Comparison of ENCODE assay signal across 8 cellular contexts in genomic region chr19:9796113-9796773, GRCh38. TPM values are rescaled to one million over a fixed set of nuclear protein-coding genes. Genes with fewer than 3 reads are reported as not detected.
DNase-seq lines count a peak whose midpoint lies in the region; ATAC-seq and TF ChIP-seq lines count a peak whose summit lies in the region.

No MANE protein-coding gene starts in this region.

- H2AFZ ChIP-seq in neuronal stem cell (ENCODE audit: low read length): peak overlapping the region; percentile 26

- no peak overlapping the region for H3K18ac ChIP-seq in neuronal stem cell (ENCODE audit: low read length)

- peak; percentile 86 for TF ChIP-seq CTCF in AG09319 (IDR thresholded peaks at IDR 0.05; ENCODE audit: low read depth, low read length)

- no peak overlapping the region for H2BK5ac ChIP-seq in neuronal stem cell (ENCODE audit: low read length)

- H3K27me3 ChIP-seq in neuronal stem cell (ENCODE audit: control insufficient read depth in 3 of 3, insufficient read depth in 3 of 3, low read depth in 1 of 3, low read length in 3 of 3): no peaks in the 10 kb centered on the region

- H3K23ac ChIP-seq in neuronal stem cell (ENCODE audit: low read depth, low read length, poor library complexity): no peak overlapping the region

- no peak overlapping the region for H4K8ac ChIP-seq in neuronal stem cell (ENCODE audit: low read depth, low read length)

- H2BK15ac ChIP-seq in neuronal stem cell (ENCODE audit: low read length): no peak overlapping the region

- no peak overlapping the region for H3K4me3 ChIP-seq in neuronal stem cell (ENCODE audit: low read length in 2 of 2)

- no peak overlapping the region for H3K9ac ChIP-seq in neuronal stem cell (ENCODE audit: low read depth, low read length, poor library complexity)

- H3K4me2 ChIP-seq in neuronal stem cell (ENCODE audit: insufficient read depth, low read length, poor library complexity, severe bottlenecking): no peak overlapping the region

- peak; percentile 76 for DNase-seq in AG09319 (ENCODE audit: extremely low read depth, low read depth)
- DNase-seq in MV-4-11 (lab: John Stamatoyannopoulos, UW): peak; percentile 98
- DNase-seq in SIG-M5 (lab: John Stamatoyannopoulos, UW): peak; percentile 46
- peak; percentile 73 for DNase-seq in activated T-helper 9 cell treated with anti-CD3 and anti-CD28 coated beads, Interleukin-2, amount 50 U/mL, for 16 hours (ENCODE audit: low read depth)
- peak; percentile 85 for DNase-seq in fibroblast of the conjunctiva (ENCODE audit: low read depth)
- DNase-seq in neuronal stem cell (ENCODE audit: low spot score): peak; percentile 83
- DNase-seq in substantia nigra (lab: John Stamatoyannopoulos, UW): peak in 47 of 49 donors; percentile 7 to 85 (median 63)

- no peaks in the 10 kb centered on the region for H3K36me3 ChIP-seq in neuronal stem cell (replicated peaks in 1 of 2; ENCODE audit: control insufficient read depth in 2 of 2, insufficient read depth in 2 of 2, low read length in 2 of 2)

- no peaks in the 10 kb centered on the region for H3K4me1 ChIP-seq in neuronal stem cell (ENCODE audit: control insufficient read depth in 2 of 2, insufficient read depth in 1 of 2, low read depth in 1 of 2, low read length in 2 of 2)

- H3K27ac ChIP-seq in neuronal stem cell (replicated peaks; ENCODE audit: low read length) (no peak overlapping the region), substantia nigra (ENCODE audit: low read depth, low read length, poor library complexity, severe bottlenecking) (no peak overlapping the region)

- no peak overlapping the region for H2BK120ac ChIP-seq in neuronal stem cell (ENCODE audit: low read depth, low read length)

- no peak overlapping the region for H4K91ac ChIP-seq in neuronal stem cell (ENCODE audit: low read depth, low read length, poor library complexity)

- no peak overlapping the region for H3K14ac ChIP-seq in neuronal stem cell (ENCODE audit: low read length)

- H3K4ac ChIP-seq in neuronal stem cell (ENCODE audit: low read length): no peak overlapping the region

- no peaks in the 10 kb centered on the region for H3K9me3 ChIP-seq in neuronal stem cell (replicated peaks in 1 of 2; ENCODE audit: control insufficient read depth in 2 of 2, insufficient read depth in 1 of 2, low read depth in 1 of 2, low read length in 2 of 2)

- no peak overlapping the region for H2AK5ac ChIP-seq in neuronal stem cell (ENCODE audit: low read depth, low read length)

- no peaks in the 10 kb centered on the region for H3K79me1 ChIP-seq in neuronal stem cell (ENCODE audit: low read depth, low read length)

- no peak overlapping the region for H2BK12ac ChIP-seq in neuronal stem cell (ENCODE audit: low read length)

- no CpG with 5 or more reads among the region's 6 CpGs for WGBS in neuronal stem cell (ENCODE audit: extremely low coverage in 2 of 2, insufficient read length in 2 of 2, insufficient replicate concordance in 1 of 2), 2 donors

- peak; percentile 30 for ATAC-seq in GM19397 (IDR thresholded peaks at IDR 0.05; ENCODE audit: unreplicated experiment)

RNA-seq across cellular contexts. Expression of gene FBXL12, which starts 22.6 kb away (rescaled TPM):
- 24.5 TPM for polyA plus RNA-seq in neuronal stem cell (2013, experiment 1 of 2)
- polyA plus RNA-seq in neuronal stem cell (2013, experiment 2 of 2): 22.9 TPM

RNA-seq across cellular contexts. Expression of gene ZNF846, which starts 27.7 kb away (rescaled TPM):
- 4.6 TPM for polyA plus RNA-seq in neuronal stem cell (2013, experiment 1 of 2)
- polyA plus RNA-seq in neuronal stem cell (2013, experiment 2 of 2): 4.7 TPM

RNA-seq across cellular contexts. Expression of gene UBL5, which starts 31.5 kb away (rescaled TPM):
- polyA plus RNA-seq in neuronal stem cell (2013, experiment 1 of 2): 416 TPM
- 386 TPM for polyA plus RNA-seq in neuronal stem cell (2013, experiment 2 of 2)

RNA-seq across cellular contexts. Expression of gene PIN1, which starts 38.9 kb away (rescaled TPM):
- 78.9 TPM for polyA plus RNA-seq in neuronal stem cell (2013, experiment 1 of 2)
- polyA plus RNA-seq in neuronal stem cell (2013, experiment 2 of 2): 76.3 TPM

Comparison
In these comparisons a context has a peak if more than half of its experiments do, and no peak if none do; other contexts are left out.
1. DNase-seq: peak in every context shown above with its lines; median percentile 98 in MV-4-11; 85 in fibroblast of the conjunctiva; 83 in neuronal stem cell; 76 in AG09319; 73 in activated T-helper 9 cell treated with anti-CD3 and anti-CD28 coated beads, Interleukin-2, amount 50 U/mL, for 16 hours; 63 in substantia nigra; 46 in SIG-M5.